ENCODE assay signal across 19 cellular contexts in genomic region chr18:26579941-26580618, GRCh38. TPM values are rescaled to one million over a fixed set of nuclear protein-coding genes. Genes with fewer than 3 reads are reported as not detected.
DNase-seq lines count a peak whose midpoint lies in the region; ATAC-seq and TF ChIP-seq lines count a peak whose summit lies in the region.
"Had no signal": no experiment of that assay in that cellular context is flagged by ENCODE, and none has a peak within 500 bp of the region (broad histone marks: within the 10 kb centered on the region; RNA-seq: fewer than 3 reads in every experiment).

No MANE protein-coding gene starts in this region.

- no peak overlapping the region for H2AFZ ChIP-seq in hepatocyte

- TF ChIP-seq CTCF in RWPE2 (IDR thresholded peaks at IDR 0.05; ENCODE audit: poor library complexity, severe bottlenecking) (no peak), hepatocyte (IDR thresholded peaks at IDR 0.05; ENCODE audit: poor library complexity) (no peak), type B pancreatic cell (conservative IDR thresholded peaks at IDR 0.05) (no peak)

- no peak overlapping the region for H3K4me2 ChIP-seq in hepatocyte
- H3K4me2 ChIP-seq: KMS-11 had no signal

- H3K27ac Mint-ChIP-seq in type B pancreatic cell = peak overlapping the region; percentile 79
- H3K27ac Mint-ChIP-seq: activated naive CD8-positive, alpha-beta T cell; stimulated activated naive B cell treated with anti-CD40 and anti-IgM and Interleukin-4, amounts not matched to agents 10 μg/mL and 1 μg/mL and 100 μg/mL, for 72 hours had no signal

- H3K27me3 ChIP-seq in RWPE2 (ENCODE audit: insufficient read depth, poor library complexity, severe bottlenecking) = no peaks in the 10 kb centered on the region
- peaks cover 20% of the 10 kb centered on the region for H3K27me3 ChIP-seq in hepatocyte

- H3K27me3 Mint-ChIP-seq in type B pancreatic cell = no peaks in the 10 kb centered on the region
- H3K27me3 Mint-ChIP-seq in activated T-cell treated with anti-CD3 and anti-CD28 coated beads, Interleukin-2, amount 50 U/mL, for 4 hours (ENCODE audit: low read depth) = peaks cover 36% of the 10 kb centered on the region

- no peak overlapping the region for H3K4me3 Mint-ChIP-seq in type B pancreatic cell
- no peak overlapping the region for H3K4me3 Mint-ChIP-seq in activated T-cell treated with anti-CD3 and anti-CD28 coated beads, Interleukin-2, amount 50 U/mL, for 4 hours
- H3K4me3 Mint-ChIP-seq: activated naive CD8-positive, alpha-beta T cell; H9; stimulated activated naive B cell treated with anti-CD40 and anti-IgM and Interleukin-4, amounts not matched to agents 10 μg/mL and 1 μg/mL and 100 μg/mL, for 72 hours had no signal

- 72% methylated on average over 6 of the region's 6 CpGs for WGBS in hepatocyte (ENCODE audit: low lambda C conversion rate, missing lambda C conversion rate)

- H3K36me3 ChIP-seq in RWPE2 (ENCODE audit: low read depth) (no peaks in the 10 kb centered on the region), hepatocyte (replicated peaks; ENCODE audit: insufficient read depth, low read depth) (no peaks in the 10 kb centered on the region)

- DNase-seq in DMS153 (lab: John Stamatoyannopoulos, UW) (peak; percentile 24), DMS153 treated with DMSO at 0.1 percent for 48 hours (lab: John Stamatoyannopoulos, UW; ENCODE audit: unreplicated experiment) (no peak), RWPE2 (ENCODE audit: low spot score) (peak; percentile 77), hepatocyte (ENCODE audit: low spot score) (peak; percentile 25), type B pancreatic cell (ENCODE audit: extremely low spot score, unreplicated experiment) (no peak), MV-4-11 (lab: John Stamatoyannopoulos, UW) (no peak)
- DNase-seq in activated T-cell treated with anti-CD3 and anti-CD28 coated beads, Interleukin-2, amount 50 U/mL, for 4 hours = no peak
- DNase-seq: activated CD4-positive, alpha-beta T cell treated with anti-CD3 and anti-CD28 coated beads for 48 hours; H9; NCI-H187; occipital lobe; stimulated activated naive B cell treated with anti-CD40 and anti-IgM and Interleukin-4, amounts not matched to agents 10 μg/mL and 1 μg/mL and 100 μg/mL, for 72 hours; T-helper 9 cell had no signal

- ATAC-seq in RWPE2 (ENCODE audit: low read depth) = peak; percentile 95
- ATAC-seq in activated T-cell treated with anti-CD3 and anti-CD28 coated beads, Interleukin-2, amount 50 U/mL, for 4 hours = no peak
- ATAC-seq in GM18498 (IDR thresholded peaks at IDR 0.05; ENCODE audit: unreplicated experiment) = no peak
- ATAC-seq: stimulated activated naive B cell treated with anti-CD40 and anti-IgM and Interleukin-4, amounts not matched to agents 10 μg/mL and 1 μg/mL and 100 μg/mL, for 72 hours had no signal

- peaks cover 11% of the 10 kb centered on the region for H3K4me1 Mint-ChIP-seq in type B pancreatic cell (ENCODE audit: unreplicated experiment)
- peaks cover 8% of the 10 kb centered on the region for H3K4me1 Mint-ChIP-seq in activated T-cell treated with anti-CD3 and anti-CD28 coated beads, Interleukin-2, amount 50 U/mL, for 4 hours (ENCODE audit: low read depth)

- no peaks in the 10 kb centered on the region for H3K9me3 Mint-ChIP-seq in type B pancreatic cell
- H3K9me3 Mint-ChIP-seq in activated T-cell treated with anti-CD3 and anti-CD28 coated beads, Interleukin-2, amount 50 U/mL, for 4 hours = no peaks in the 10 kb centered on the region
- H3K9me3 Mint-ChIP-seq: H9; stimulated activated naive B cell treated with anti-CD40 and anti-IgM and Interleukin-4, amounts not matched to agents 10 μg/mL and 1 μg/mL and 100 μg/mL, for 72 hours had no signal

- no peaks in the 10 kb centered on the region for H3K79me2 ChIP-seq in hepatocyte

- H3K9me3 ChIP-seq in RWPE2 (ENCODE audit: severe bottlenecking) = no peaks in the 10 kb centered on the region
- no peaks in the 10 kb centered on the region for H3K9me3 ChIP-seq in hepatocyte (ENCODE audit: low read depth)

- H3K9me2 ChIP-seq in hepatocyte (replicated peaks; ENCODE audit: insufficient read depth) = no peaks in the 10 kb centered on the region

- peaks cover 21% of the 10 kb centered on the region for H3K4me1 ChIP-seq in RWPE2 (ENCODE audit: insufficient read depth, poor library complexity, severe bottlenecking)
- peaks cover 5% of the 10 kb centered on the region for H3K4me1 ChIP-seq in hepatocyte (ENCODE audit: insufficient read depth)

- H3K27ac ChIP-seq in RWPE2 (ENCODE audit: poor library complexity, severe bottlenecking) = peak overlapping the region; percentile 17
- no peak overlapping the region for H3K27ac ChIP-seq in hepatocyte
- H3K27ac ChIP-seq: 22Rv1, C4-2B, KMS-11 had no signal

- H3K4me3 ChIP-seq in RWPE2 (ENCODE audit: severe bottlenecking) (no peak overlapping the region), hepatocyte (no peak overlapping the region)
- H3K4me3 ChIP-seq: skin epidermis had no signal

- peaks cover 3% of the 10 kb centered on the region for H3K36me3 Mint-ChIP-seq in type B pancreatic cell
- H3K36me3 Mint-ChIP-seq in activated T-cell treated with anti-CD3 and anti-CD28 coated beads, Interleukin-2, amount 50 U/mL, for 4 hours (ENCODE audit: insufficient read depth) = no peaks in the 10 kb centered on the region
- H3K36me3 Mint-ChIP-seq: activated naive CD8-positive, alpha-beta T cell; stimulated activated naive B cell treated with anti-CD40 and anti-IgM and Interleukin-4, amounts not matched to agents 10 μg/mL and 1 μg/mL and 100 μg/mL, for 72 hours had no signal

- no peaks in the 10 kb centered on the region for H4K20me1 ChIP-seq in hepatocyte (ENCODE audit: insufficient read depth, poor library complexity, severe bottlenecking)

RNA-seq across cellular contexts. Expression of gene KCTD1, which starts 31.7 kb away (rescaled TPM):
- total RNA-seq in hepatocyte (12.0 and 13.8 TPM in 2 replicates), type B pancreatic cell (ENCODE audit: low replicate concordance) (83.8 and 163 TPM in 2 replicates)
- polyA plus RNA-seq in hepatocyte = 5.4 and 7.5 TPM in 2 replicates
- total RNA-seq in activated T-cell treated with anti-CD3 and anti-CD28 coated beads, Interleukin-2, amount 50 U/mL, for 4 hours = 1 to 10 TPM; 2.6 to 3.7 (median 3.3) TPM

Comparison
In these comparisons a context has a peak if more than half of its experiments do, and no peak if none do; other contexts are left out.
1. DNase-seq: peak in DMS153 (single experiment), RWPE2 (single experiment) and hepatocyte (single experiment); none in DMS153 treated with DMSO at 0.1 percent for 48 hours (single experiment), type B pancreatic cell (single experiment), activated T-cell treated with anti-CD3 and anti-CD28 coated beads, Interleukin-2, amount 50 U/mL, for 4 hours (single experiment) and MV-4-11 (single experiment).